In genomic region chr11:96337541-96338530, GRCh38 we compare ENCODE assay signal across 1 cellular context.
TF ChIP-seq lines count a peak whose summit lies in the region.

No MANE protein-coding gene starts in this region.

TF ChIP-seq in H1, 55 proteins besides CTCF, POLR2A, EP300 and RAD21:
- TF ChIP-seq HDAC6 (IDR thresholded peaks at IDR 0.05; ENCODE audit: low read depth, low read length): no peak
- TF ChIP-seq TEAD4 (IDR thresholded peaks at IDR 0.05; ENCODE audit: low read depth, low read length): no peak
- TF ChIP-seq EZH2 (IDR thresholded peaks at IDR 0.05; ENCODE audit: low read depth, low read length, severe bottlenecking): peak; percentile 4
- no peak for TF ChIP-seq EGR1 (IDR thresholded peaks at IDR 0.05; ENCODE audit: borderline replicate concordance, low read depth, low read length)
TF ChIP-seq in H1: peak in this region for 1.
